In genomic region chr1:115874497-115874896, GRCh38 we compare ENCODE assay signal across 1 cellular context.
TF ChIP-seq lines count a peak whose summit lies in the region.

No MANE protein-coding gene starts in this region.

TF ChIP-seq in K562, 482 proteins besides CTCF, POLR2A, EP300 and RAD21 (continued from another document and continues in another):
- TF ChIP-seq SMARCB1 (IDR thresholded peaks at IDR 0.05; ENCODE audit: insufficient read length, low read depth), result no peak
- TF ChIP-seq KAT8 (IDR thresholded peaks at IDR 0.05; ENCODE audit: low read depth), result no peak
- TF ChIP-seq TFE3 (CRISPR knock-in tag; IDR thresholded peaks at IDR 0.05), result no peak
- TF ChIP-seq NEUROD1 (IDR thresholded peaks at IDR 0.05; ENCODE audit: borderline replicate concordance, low read depth, low read length, partially characterized antibody), result no peak
- no peak for TF ChIP-seq KDM5B (IDR thresholded peaks at IDR 0.05; ENCODE audit: insufficient replicate concordance, low read depth, low read length)
- TF ChIP-seq KDM1A (IDR thresholded peaks at IDR 0.05), result no peak
- TF ChIP-seq SAFB (IDR thresholded peaks at IDR 0.05; ENCODE audit: borderline replicate concordance, low read depth, low read length), result no peak
- no peak for TF ChIP-seq ZKSCAN1 (IDR thresholded peaks at IDR 0.05; ENCODE audit: low read depth, low read length)
- no peak for TF ChIP-seq SP2 (IDR thresholded peaks at IDR 0.05; ENCODE audit: extremely low read depth, low read depth, low read length, poor library complexity, severe bottlenecking)
- TF ChIP-seq IRF1 (CRISPR knock-in tag; IDR thresholded peaks at IDR 0.05; ENCODE audit: borderline replicate concordance), result no peak
- TF ChIP-seq CBX1 (IDR thresholded peaks at IDR 0.05; ENCODE audit: low read depth), result no peak
- TF ChIP-seq HBP1 (CRISPR knock-in tag; IDR thresholded peaks at IDR 0.05), result peak; percentile 81; the same call in 1 of the 2 replicates
- no peak for TF ChIP-seq ZNF184 (CRISPR knock-in tag; IDR thresholded peaks at IDR 0.05)
- no peak for TF ChIP-seq RCOR1 (IDR thresholded peaks at IDR 0.05; ENCODE audit: borderline replicate concordance in 1 of 2, low read depth in 2 of 2, low read length in 2 of 2)
- no peak for TF ChIP-seq HMBOX1 (IDR thresholded peaks at IDR 0.05)
- no peak for TF ChIP-seq ZNF384 (IDR thresholded peaks at IDR 0.05; ENCODE audit: low read depth, low read length)
- no peak for TF ChIP-seq TFAP4 (CRISPR knock-in tag; IDR thresholded peaks at IDR 0.05; ENCODE audit: borderline replicate concordance)
- TF ChIP-seq MTA1 (IDR thresholded peaks at IDR 0.05; ENCODE audit: borderline replicate concordance), result no peak
- TF ChIP-seq RBM15 (IDR thresholded peaks at IDR 0.05; ENCODE audit: insufficient read depth, low read length), result no peak
- no peak for TF ChIP-seq POLR3G (IDR thresholded peaks at IDR 0.05; ENCODE audit: extremely low read depth, insufficient read length, insufficient replicate concordance)
- TF ChIP-seq ZBTB9 (CRISPR knock-in tag; IDR thresholded peaks at IDR 0.05), result peak; percentile 82
- TF ChIP-seq E4F1 (CRISPR knock-in tag; IDR thresholded peaks at IDR 0.05; ENCODE audit: borderline replicate concordance), result no peak
- no peak for TF ChIP-seq FOXM1 (IDR thresholded peaks at IDR 0.05; ENCODE audit: low read depth)
- TF ChIP-seq FOXM1 (CRISPR knock-in tag; IDR thresholded peaks at IDR 0.05; ENCODE audit: low read depth), result no peak
- TF ChIP-seq MYNN (IDR thresholded peaks at IDR 0.05), result no peak
- no peak for TF ChIP-seq MYNN (CRISPR knock-in tag; IDR thresholded peaks at IDR 0.05)
- no peak for TF ChIP-seq NFRKB (IDR thresholded peaks at IDR 0.05; ENCODE audit: low read depth)
- peak; percentile 41; the same call in 1 of the 2 replicates for TF ChIP-seq ZBTB12 (CRISPR knock-in tag; IDR thresholded peaks at IDR 0.05)
- peak; percentile 97 for TF ChIP-seq ZNF175 (CRISPR knock-in tag; IDR thresholded peaks at IDR 0.05; ENCODE audit: low read depth)
- no peak for TF ChIP-seq CEBPB (tag; IDR thresholded peaks at IDR 0.05)
- TF ChIP-seq TEAD1 (CRISPR knock-in tag; IDR thresholded peaks at IDR 0.05), result no peak
- TF ChIP-seq HMGXB4 (CRISPR knock-in tag; IDR thresholded peaks at IDR 0.05), result no peak
- TF ChIP-seq THAP12 (CRISPR knock-in tag; IDR thresholded peaks at IDR 0.05), result no peak
- peak; percentile 67; the same call in 1 of the 2 replicates for TF ChIP-seq ERF (CRISPR knock-in tag; IDR thresholded peaks at IDR 0.05)
- peak; percentile 62; the same call in 1 of the 2 replicates for TF ChIP-seq ZNF212 (CRISPR knock-in tag; IDR thresholded peaks at IDR 0.05)
- TF ChIP-seq CREB1 (IDR thresholded peaks at IDR 0.05), result no peak
- TF ChIP-seq CREB1 (CRISPR knock-in tag; IDR thresholded peaks at IDR 0.05), result no peak
- no peak for TF ChIP-seq ELF1 (tag; IDR thresholded peaks at IDR 0.05)
- no peak for TF ChIP-seq LARP7 (IDR thresholded peaks at IDR 0.05)
- no peak for TF ChIP-seq ZBTB5 (IDR thresholded peaks at IDR 0.05)
- TF ChIP-seq ZNF639 (CRISPR knock-in tag; conservative IDR thresholded peaks at IDR 0.05 in 1 of 2, IDR thresholded peaks at IDR 0.05 in 1 of 2), result peak in 1 of 2 experiments; percentile 81; a peak in 1 of 4 replicates
- no peak for TF ChIP-seq CBX3 (IDR thresholded peaks at IDR 0.05; ENCODE audit: borderline replicate concordance in 1 of 2, low read length in 2 of 2)
- no peak for TF ChIP-seq JUND (IDR thresholded peaks at IDR 0.05; ENCODE audit: borderline replicate concordance, low read depth, low read length)
- TF ChIP-seq JUND (tag; IDR thresholded peaks at IDR 0.05; ENCODE audit: borderline replicate concordance, low read depth, low read length), result no peak
- TF ChIP-seq TCF7 (IDR thresholded peaks at IDR 0.05; ENCODE audit: borderline replicate concordance), result no peak
- TF ChIP-seq ZNF785 (CRISPR knock-in tag; IDR thresholded peaks at IDR 0.05), result no peak
